29 cellular contexts compared by ENCODE assay signal in genomic region chr7:124679826-124680225, GRCh38.
"Had no signal": no experiment of that assay in that cellular context is flagged by ENCODE, and none has a peak within 500 bp of the region (broad histone marks: within the 10 kb centered on the region; RNA-seq: fewer than 3 reads in every experiment).

No MANE protein-coding gene starts in this region.

- ATAC-seq: activated CD8-positive, alpha-beta T cell treated with anti-CD3 and anti-CD28 coated beads for 36 hours; activated T-cell treated with anti-CD3 and anti-CD28 coated beads, Interleukin-2, amount 50 U/mL, for 72 hours; activated T-helper 17 cell treated with anti-CD3 and anti-CD28 coated beads, Interleukin-2, amount 50 U/mL, for 72 hours; Right ventricle myocardium inferior had no signal

- H3K36me3 ChIP-seq: brain microvascular endothelial cell, WERI-Rb-1 had no signal

- H3K27me3 ChIP-seq: brain microvascular endothelial cell had no signal

- H2AFZ ChIP-seq: PC-9 had no signal

- H3K4me2 ChIP-seq: KMS-11, PC-9 had no signal

- H3K27ac ChIP-seq: brain microvascular endothelial cell, KMS-11, PC-9, RWPE1, SK-N-MC, WERI-Rb-1 had no signal

- H3K9ac ChIP-seq: KMS-11 had no signal

- H3K4me3 ChIP-seq: PC-9, SK-N-MC had no signal

- DNase-seq: activated CD4-positive, alpha-beta T cell treated with anti-CD3 and anti-CD28 coated beads, Interleukin-2, amount 10 ng/mL, durations not matched to agents 24 days and 14 days; activated CD4-positive, alpha-beta T cell treated with anti-CD3 and anti-CD28 coated beads, Interleukin-2, amount 50 U/mL, for 4 hours; activated CD8-positive, alpha-beta T cell treated with anti-CD3 and anti-CD28 coated beads for 36 hours; activated effector memory CD4-positive, alpha-beta T cell treated with anti-CD3 and anti-CD28 coated beads, Interleukin-2, amount 50 U/mL, for 16 hours; activated naive CD4-positive, alpha-beta T cell; activated naive CD4-positive, alpha-beta T cell treated with anti-CD3 and anti-CD28 coated beads, Interleukin-2, amount 50 U/mL, for 16 hours; activated naive CD8-positive, alpha-beta T cell treated with anti-CD3 and anti-CD28 coated beads for 36 hours; activated T-cell treated with anti-CD3 and anti-CD28 coated beads, Interleukin-2, amount 50 U/mL, for 1 hour; activated T-cell treated with anti-CD3 and anti-CD28 coated beads, Interleukin-2, amount 50 U/mL, for 72 hours; amniotic stem cell; aorta; brain microvascular endothelial cell; central memory CD4-positive, alpha-beta T cell; NCI-H1092 treated with DMSO at 0.1 percent for 48 hours; NCI-H146; NCI-H187; NCI-H2227 treated with DMSO at 0.1 percent for 48 hours; NCI-H446; NCI-H510A treated with DMSO at 0.1 percent for 48 hours; NCI-H526 treated with DMSO at 0.1 percent for 48 hours; NK-92 treated with Interleukin-12 subunit alpha and Interleukin-12 subunit beta, amount 100 ng/mL, for 24 hours; PC-9; T1000; WERI-Rb-1 had no signal
